In the genomic region with DNA sequence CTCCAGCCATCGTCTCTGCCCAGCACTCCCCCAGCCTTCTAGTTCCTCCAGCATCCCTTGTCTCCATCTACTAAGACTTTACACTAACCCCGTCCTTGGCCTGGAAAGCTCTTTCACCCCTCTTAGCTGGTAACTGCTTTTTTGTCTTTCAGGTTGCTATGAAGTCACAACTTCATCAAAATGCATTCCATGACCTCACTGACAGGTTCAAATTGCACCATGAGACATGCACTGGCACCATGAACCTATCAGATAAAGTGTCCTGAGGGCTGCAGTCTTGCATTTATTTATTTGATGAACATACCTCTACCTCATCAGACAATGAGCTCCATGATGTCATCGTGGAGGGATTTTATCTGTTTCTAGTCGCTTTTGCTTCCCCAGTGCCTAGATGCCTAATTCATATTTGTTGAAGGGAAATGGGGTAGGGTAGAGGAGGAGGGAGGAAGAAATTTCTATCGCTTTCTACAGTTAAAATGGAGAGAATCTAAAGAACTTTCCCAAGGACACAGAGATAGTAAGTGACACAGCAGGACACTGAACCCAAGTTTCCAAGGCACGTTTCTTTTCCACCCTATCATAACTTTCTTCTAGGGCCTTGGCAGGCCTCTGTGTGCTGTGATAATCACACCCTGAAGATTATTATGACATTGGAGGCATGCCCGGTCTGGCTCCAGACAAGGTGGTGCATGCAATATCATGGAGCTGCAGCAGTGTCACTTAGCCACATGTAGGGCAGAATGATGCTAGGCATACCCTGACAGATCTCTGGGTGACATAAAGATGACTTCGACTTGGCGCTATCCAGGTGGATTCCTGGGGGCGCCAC, we compare ENCODE assay signal across 26 cellular contexts.
DNase-seq lines count a peak whose midpoint lies in the region; ATAC-seq, FAIRE-seq and TF ChIP-seq lines count a peak whose summit lies in the region.
"Had no signal": no experiment of that assay in that cellular context is flagged by ENCODE, and none has a peak within 500 bp of the region (broad histone marks: within the 10 kb centered on the region; RNA-seq: fewer than 3 reads in every experiment).

No MANE protein-coding gene starts in this region.

- H3K36me3 ChIP-seq in BLaER1 (no peaks in the 10 kb centered on the region), bronchial epithelial cell (ENCODE audit: control insufficient read depth, insufficient read depth, low read length) (no peaks in the 10 kb centered on the region)
- H3K36me3 ChIP-seq in effector memory CD4-positive, alpha-beta T cell (ENCODE audit: control insufficient read depth, insufficient read depth, low read length): no peaks in the 10 kb centered on the region
- H3K36me3 ChIP-seq: cardiac muscle cell, sigmoid colon, thyroid gland had no signal

- intact Hi-C loops in Calu3 (cut with micrococcal nuclease; ENCODE audit: unreplicated experiment): no loop called here

- no peaks in the 10 kb centered on the region for H3K9me3 ChIP-seq in BLaER1
- no peaks in the 10 kb centered on the region for H3K9me3 ChIP-seq in effector memory CD4-positive, alpha-beta T cell (ENCODE audit: control insufficient read depth, low read length)
- H3K9me3 ChIP-seq: sigmoid colon, thyroid gland had no signal

- CTCF ChIA-PET in Calu3 (lab: Charles Lee): interaction anchor here (1.9 kb wide), 1 partner anchor 362 kb away, joined by 5 read pairs; no protein-coding TSS in a partner anchor

- TF ChIP-seq CTCF in Calu3 (IDR thresholded peaks at IDR 0.05; ENCODE audit: unreplicated experiment): no peak
- no peak for TF ChIP-seq CTCF in bronchial epithelial cell (IDR thresholded peaks at IDR 0.05; ENCODE audit: insufficient read depth, low read length, severe bottlenecking)
- no peak for TF ChIP-seq CTCF in chondrocyte (IDR thresholded peaks at IDR 0.05)

- H3K9ac ChIP-seq in BLaER1: no peak overlapping the region
- H3K9ac ChIP-seq: GM23248 had no signal

- H3K27ac Mint-ChIP-seq in Calu3 (ENCODE audit: unreplicated experiment) (peak overlapping the region; percentile 0), chondrocyte (ENCODE audit: unreplicated experiment) (no peak overlapping the region)
- H3K27ac Mint-ChIP-seq: activated naive CD4-positive, alpha-beta T cell treated with anti-CD3 and anti-CD28 coated beads for 36 hours; stimulated activated naive CD8-positive, alpha-beta T cell treated with anti-CD3 and anti-CD28 coated beads, Interleukin-15, amount 100 ng/mL, for 72 hours had no signal

- no peak overlapping the region for H3K4me3 ChIP-seq in BLaER1
- no peak overlapping the region for H3K4me3 ChIP-seq in bronchial epithelial cell (ENCODE audit: low read depth, low read length)
- no peak overlapping the region for H3K4me3 ChIP-seq in effector memory CD4-positive, alpha-beta T cell (ENCODE audit: insufficient read depth, low read depth, low read length, poor library complexity, severe bottlenecking)
- H3K4me3 ChIP-seq: cardiac muscle cell, dorsolateral prefrontal cortex, GM23248, sigmoid colon, thyroid gland had no signal

- peaks cover 65% of the 10 kb centered on the region for H3K4me1 ChIP-seq in BLaER1
- H3K4me1 ChIP-seq in effector memory CD4-positive, alpha-beta T cell (ENCODE audit: control insufficient read depth, insufficient read depth, low read length, poor library complexity, severe bottlenecking): peaks cover 24% of the 10 kb centered on the region
- H3K4me1 ChIP-seq: thyroid gland had no signal

- no peak overlapping the region for H3K27ac ChIP-seq in BLaER1
- no peak overlapping the region for H3K27ac ChIP-seq in effector memory CD4-positive, alpha-beta T cell (ENCODE audit: insufficient read depth, low read length, poor library complexity, severe bottlenecking)
- H3K27ac ChIP-seq: cardiac muscle cell, dorsolateral prefrontal cortex, GM23248, sigmoid colon, thyroid gland had no signal

- H3K4me1 Mint-ChIP-seq in Calu3 (ENCODE audit: low read depth, unreplicated experiment) (peaks cover 60% of the 10 kb centered on the region), chondrocyte (ENCODE audit: low read depth) (peaks cover 32% of the 10 kb centered on the region)

- FAIRE-seq in bronchial epithelial cell (lab: Jason Lieb, UNC) (no peak), GM19239 (lab: Jason Lieb, UNC) (no peak)
- FAIRE-seq: TTC549 had no signal

- no peaks in the 10 kb centered on the region for H3K27me3 Mint-ChIP-seq in Calu3 (ENCODE audit: unreplicated experiment)
- no peaks in the 10 kb centered on the region for H3K27me3 Mint-ChIP-seq in chondrocyte (ENCODE audit: low read depth)
- H3K27me3 Mint-ChIP-seq: stimulated activated naive CD8-positive, alpha-beta T cell treated with anti-CD3 and anti-CD28 coated beads, Interleukin-15, amount 100 ng/mL, for 72 hours had no signal

- H3K9me3 Mint-ChIP-seq in Calu3 (ENCODE audit: low read depth, unreplicated experiment) (no peaks in the 10 kb centered on the region), chondrocyte (ENCODE audit: low read depth) (no peaks in the 10 kb centered on the region)
- H3K9me3 Mint-ChIP-seq: activated naive CD4-positive, alpha-beta T cell treated with anti-CD3 and anti-CD28 coated beads for 36 hours; stimulated activated naive CD8-positive, alpha-beta T cell treated with anti-CD3 and anti-CD28 coated beads, Interleukin-15, amount 100 ng/mL, for 72 hours had no signal

- peak overlapping the region; percentile 88 for H3K4me2 ChIP-seq in BLaER1

- no peaks in the 10 kb centered on the region for H4K20me1 ChIP-seq in BLaER1

- DNase-seq in Calu3: no peak
- DNase-seq in bronchial epithelial cell (ENCODE audit: low read depth): peak; percentile 55
- DNase-seq in islet precursor cell: peak; percentile 22
- DNase-seq in GM19239 (ENCODE audit: insufficient read length, low spot score): no peak
- DNase-seq in effector memory CD4-positive, alpha-beta T cell: no peak
- DNase-seq in chondrocyte (ENCODE audit: low spot score): no peak
- DNase-seq: activated CD8-positive, alpha-beta memory T cell treated with anti-CD3 and anti-CD28 coated beads for 24 hours; activated naive CD4-positive, alpha-beta T cell treated with anti-CD3 and anti-CD28 coated beads for 36 hours; activated T-cell treated with anti-CD3 and anti-CD28 coated beads, Interleukin-2, amount 50 U/mL, for 1 hour; dorsolateral prefrontal cortex; GM23248; KBM-7; NCI-H1436; NCI-H446; NCI-H82; posterior cingulate gyrus; sigmoid colon; stimulated activated CD4-positive, alpha-beta T cell treated with anti-CD3 and anti-CD28 coated beads, Interleukin-15, amount 100 ng/mL, for 24 hours; stimulated activated naive CD8-positive, alpha-beta T cell treated with anti-CD3 and anti-CD28 coated beads, Interleukin-15, amount 100 ng/mL, for 72 hours; SW 1271; thyroid gland had no signal

- no peak overlapping the region for H3K4me3 Mint-ChIP-seq in Calu3 (ENCODE audit: low read depth, unreplicated experiment)
- no peak overlapping the region for H3K4me3 Mint-ChIP-seq in chondrocyte (ENCODE audit: unreplicated experiment)
- H3K4me3 Mint-ChIP-seq: activated naive CD4-positive, alpha-beta T cell treated with anti-CD3 and anti-CD28 coated beads for 36 hours; CD14-positive monocyte; stimulated activated naive CD8-positive, alpha-beta T cell treated with anti-CD3 and anti-CD28 coated beads, Interleukin-15, amount 100 ng/mL, for 72 hours had no signal

- no peak for ATAC-seq in HG03159 (IDR thresholded peaks at IDR 0.05; ENCODE audit: unreplicated experiment)
- ATAC-seq: stimulated activated naive CD8-positive, alpha-beta T cell treated with anti-CD3 and anti-CD28 coated beads, Interleukin-15, amount 100 ng/mL, for 72 hours had no signal

- BruUV-seq in Calu3 (replicated peaks; lab: Mats Ljungman, UMichigan): no TSS peak

- H3K36me3 Mint-ChIP-seq in Calu3 (ENCODE audit: insufficient read depth, unreplicated experiment) (peaks cover 4% of the 10 kb centered on the region), chondrocyte (ENCODE audit: low read depth) (no peaks in the 10 kb centered on the region)

- H3K27me3 ChIP-seq in BLaER1: no peaks in the 10 kb centered on the region
- no peaks in the 10 kb centered on the region for H3K27me3 ChIP-seq in bronchial epithelial cell (ENCODE audit: control insufficient read depth, insufficient read depth, low read length)
- H3K27me3 ChIP-seq in effector memory CD4-positive, alpha-beta T cell (replicated peaks; ENCODE audit: control insufficient read depth, insufficient read depth, low read length, poor library complexity, severe bottlenecking): no peaks in the 10 kb centered on the region
- H3K27me3 ChIP-seq: cardiac muscle cell, dorsolateral prefrontal cortex, sigmoid colon, thyroid gland had no signal

Comparison
In these comparisons a context has a peak if more than half of its experiments do, and no peak if none do; other contexts are left out.
1. DNase-seq: peak in bronchial epithelial cell (single experiment) and islet precursor cell (single experiment); none in Calu3 (single experiment), GM19239 (single experiment), effector memory CD4-positive, alpha-beta T cell (0 of 3) and chondrocyte (single experiment).